In the genomic region with DNA sequence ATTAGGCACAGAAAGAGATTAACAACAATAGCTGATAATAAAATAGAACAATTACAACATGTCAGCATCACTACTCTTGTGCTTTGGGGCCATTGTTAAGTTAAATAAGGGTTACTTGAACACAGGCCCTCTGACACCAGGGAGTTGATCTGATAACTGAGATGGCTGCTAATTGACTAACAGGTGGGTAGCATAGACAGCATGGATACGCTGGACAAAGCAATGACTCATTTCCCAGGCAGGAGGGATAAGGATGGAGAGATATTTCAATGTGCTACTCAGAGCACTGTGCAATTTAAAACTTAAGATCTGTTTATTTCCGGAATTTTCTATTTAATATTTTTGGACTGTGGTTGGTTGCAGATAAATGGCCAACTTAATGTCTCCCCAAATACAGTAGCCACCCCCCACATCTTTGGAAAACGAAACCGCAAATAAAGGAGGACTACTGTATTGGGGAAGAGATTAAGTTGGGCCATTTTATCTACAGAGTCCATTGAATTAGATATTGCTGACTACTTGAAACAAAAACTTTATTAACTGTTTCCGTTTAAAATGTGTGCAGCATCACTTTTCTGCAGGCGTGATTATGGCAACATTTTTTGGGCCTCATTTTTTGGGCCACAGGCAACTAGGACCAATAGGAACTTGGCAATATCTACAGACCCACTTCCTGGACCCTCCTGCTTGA, we compare ENCODE assay signal across 1 cellular context.
TF ChIP-seq lines count a peak whose summit lies in the region.

No MANE protein-coding gene starts in this region.

TF ChIP-seq in K562, 482 proteins besides CTCF, POLR2A, EP300 and RAD21 (continued from another document):
- TF ChIP-seq, protein P1, sequence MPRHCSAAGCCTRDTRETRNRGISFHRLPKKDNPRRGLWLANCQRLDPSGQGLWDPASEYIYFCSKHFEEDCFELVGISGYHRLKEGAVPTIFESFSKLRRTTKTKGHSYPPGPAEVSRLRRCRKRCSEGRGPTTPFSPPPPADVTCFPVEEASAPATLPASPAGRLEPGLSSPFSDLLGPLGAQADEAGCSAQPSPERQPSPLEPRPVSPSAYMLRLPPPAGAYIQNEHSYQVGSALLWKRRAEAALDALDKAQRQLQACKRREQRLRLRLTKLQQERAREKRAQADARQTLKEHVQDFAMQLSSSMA (CRISPR knock-in tag; IDR thresholded peaks at IDR 0.05), result no peak
- TF ChIP-seq, protein P2, sequence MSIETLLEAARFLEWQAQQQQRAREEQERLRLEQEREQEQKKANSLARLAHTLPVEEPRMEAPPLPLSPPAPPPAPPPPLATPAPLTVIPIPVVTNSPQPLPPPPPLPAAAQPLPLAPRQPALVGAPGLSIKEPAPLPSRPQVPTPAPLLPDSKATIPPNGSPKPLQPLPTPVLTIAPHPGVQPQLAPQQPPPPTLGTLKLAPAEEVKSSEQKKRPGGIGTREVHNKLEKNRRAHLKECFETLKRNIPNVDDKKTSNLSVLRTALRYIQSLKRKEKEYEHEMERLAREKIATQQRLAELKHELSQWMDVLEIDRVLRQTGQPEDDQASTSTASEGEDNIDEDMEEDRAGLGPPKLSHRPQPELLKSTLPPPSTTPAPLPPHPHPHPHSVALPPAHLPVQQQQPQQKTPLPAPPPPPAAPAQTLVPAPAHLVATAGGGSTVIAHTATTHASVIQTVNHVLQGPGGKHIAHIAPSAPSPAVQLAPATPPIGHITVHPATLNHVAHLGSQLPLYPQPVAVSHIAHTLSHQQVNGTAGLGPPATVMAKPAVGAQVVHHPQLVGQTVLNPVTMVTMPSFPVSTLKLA (conservative IDR thresholded peaks at IDR 0.05), result 0 out of 4 replicates have a peak, but pooled peaks of 1 of the 2 experiments have one; percentile 21
